In genomic region chr3:143763568-143764162, GRCh38 we compare ENCODE assay signal across 9 cellular contexts.
DNase-seq lines count a peak whose midpoint lies in the region; ATAC-seq, FAIRE-seq and TF ChIP-seq lines count a peak whose summit lies in the region.
"Had no signal": no experiment of that assay in that cellular context is flagged by ENCODE, and none has a peak within 500 bp of the region (broad histone marks: within the 10 kb centered on the region; RNA-seq: fewer than 3 reads in every experiment).

No MANE protein-coding gene starts in this region.

- H3K4me2 ChIP-seq in H9 (ENCODE audit: insufficient read depth, insufficient read length, low read length), result no peak overlapping the region

- no peak overlapping the region for H3K9ac ChIP-seq in H9 (ENCODE audit: extremely low read depth, insufficient read length, low read length)
- no peak overlapping the region for H3K9ac ChIP-seq in kidney (ENCODE audit: low read length in 2 of 2)

- no peak overlapping the region for H2BK12ac ChIP-seq in H9 (ENCODE audit: insufficient read length, low read depth, low read length)

- intact Hi-C loops in kidney (cut with DNase I), result no loop called here

- no peak overlapping the region for H3K56ac ChIP-seq in H9 (ENCODE audit: insufficient read length, low read depth, low read length)

- H2BK120ac ChIP-seq in H9 (ENCODE audit: low read depth, low read length, poor library complexity, severe bottlenecking), result no peak overlapping the region

- no peaks in the 10 kb centered on the region for H3K79me1 ChIP-seq in H9 (ENCODE audit: insufficient read depth, low read depth, low read length, poor library complexity, severe bottlenecking)

- H3K4me3 Mint-ChIP-seq in H9, result no peak overlapping the region

- H2BK5ac ChIP-seq in H9 (ENCODE audit: insufficient read length, low read length), result no peak overlapping the region

- H3K4me3 ChIP-seq in AG10803 (ENCODE audit: low read length) (no peak overlapping the region), kidney (ENCODE audit: low read length in 2 of 2) (no peak overlapping the region), MG63 (no peak overlapping the region)

- TF ChIP-seq CTCF in AG10803 (conservative IDR thresholded peaks at IDR 0.05; ENCODE audit: low read length), result peak; percentile 52
- peak; percentile 68 for TF ChIP-seq CTCF in H9 (conservative IDR thresholded peaks at IDR 0.05)
- TF ChIP-seq CTCF in VCaP (conservative IDR thresholded peaks at IDR 0.05), result peak; percentile 79
- TF ChIP-seq CTCF in kidney (IDR thresholded peaks at IDR 0.05; ENCODE audit: borderline replicate concordance, extremely low read depth, insufficient read depth), result no peak

- no peak overlapping the region for H3T11ph ChIP-seq in H9 (ENCODE audit: low read length)

- no peak overlapping the region for H3K23ac ChIP-seq in H9 (ENCODE audit: insufficient read length, low read depth, low read length)

- H4K91ac ChIP-seq in H9 (ENCODE audit: insufficient read length, low read depth, low read length), result no peak overlapping the region

- no peak overlapping the region for H3K27ac ChIP-seq in H9 (ENCODE audit: insufficient read length, low read depth, low read length)
- H3K27ac ChIP-seq in VCaP, result no peak overlapping the region
- H3K27ac ChIP-seq in kidney (ENCODE audit: low read depth in 2 of 2, low read length in 2 of 2), result no peak overlapping the region

- H3K27me3 ChIP-seq in H9 (ENCODE audit: insufficient read depth, low read length), result no peaks in the 10 kb centered on the region
- no peaks in the 10 kb centered on the region for H3K27me3 ChIP-seq in MG63

- DNase-seq in AG10803 (ENCODE audit: low read depth) (peak; percentile 11), H9 (no peak), kidney (no peak), GM12891 (ENCODE audit: insufficient read length, low spot score) (no peak), MG63 (no peak), NCI-H1092 treated with DMSO at 0.1 percent for 48 hours (lab: John Stamatoyannopoulos, UW) (no peak)
- DNase-seq: activated gamma-delta T cell treated with Interleukin-2 at 50 U/mL for 16 hours had no signal

- no peaks in the 10 kb centered on the region for H3K4me1 Mint-ChIP-seq in H9

- H3K14ac ChIP-seq in H9 (ENCODE audit: insufficient read depth, low read length), result no peak overlapping the region

- H3K4me1 ChIP-seq in H9 (ENCODE audit: insufficient read depth, low read length), result no peaks in the 10 kb centered on the region
- no peaks in the 10 kb centered on the region for H3K4me1 ChIP-seq in kidney (ENCODE audit: control insufficient read depth in 1 of 2, insufficient read depth in 1 of 2, low read depth in 1 of 2, low read length in 2 of 2)

- no peak overlapping the region for H3K18ac ChIP-seq in H9 (ENCODE audit: insufficient read length, low read depth, low read length)

- H3K23me2 ChIP-seq in H9 (ENCODE audit: insufficient read length, low read depth, low read length, poor library complexity, severe bottlenecking), result no peaks in the 10 kb centered on the region

- H4K5ac ChIP-seq in H9 (ENCODE audit: insufficient read length, low read depth, low read length), result no peak overlapping the region

- H2BK15ac ChIP-seq in H9 (ENCODE audit: low read depth, low read length), result no peak overlapping the region

- no peaks in the 10 kb centered on the region for H3K9me3 Mint-ChIP-seq in H9

- H3K36me3 ChIP-seq in kidney (ENCODE audit: control insufficient read depth in 1 of 2, insufficient read depth in 2 of 2, low read length in 2 of 2) (no peaks in the 10 kb centered on the region), MG63 (no peaks in the 10 kb centered on the region)

- H3K27me3 Mint-ChIP-seq in H9 (ENCODE audit: low read depth), result no peaks in the 10 kb centered on the region

- no peak overlapping the region for H3K27ac Mint-ChIP-seq in H9

- H4K20me1 ChIP-seq in H9 (ENCODE audit: control insufficient read depth, insufficient read depth, insufficient read length), result no peaks in the 10 kb centered on the region

- H2AFZ ChIP-seq in H9 (ENCODE audit: low read length), result no peak overlapping the region

- no peak for TF ChIP-seq POLR2A in GM12891 (IDR thresholded peaks at IDR 0.05; ENCODE audit: low read depth, low read length)

- H3K9me3 ChIP-seq in H9 (ENCODE audit: control insufficient read depth, low read depth, low read length), result no peaks in the 10 kb centered on the region
- H3K9me3 ChIP-seq in kidney (ENCODE audit: control insufficient read depth in 1 of 2, low read length in 2 of 2), result no peaks in the 10 kb centered on the region
- no peaks in the 10 kb centered on the region; the same call in 1 of the 2 replicates for H3K9me3 ChIP-seq in MG63

- no peak overlapping the region for H4K8ac ChIP-seq in H9 (replicated peaks; ENCODE audit: insufficient read length, low read depth, low read length)

- no peak overlapping the region for H3K4ac ChIP-seq in H9 (ENCODE audit: low read depth, low read length)

- no peak overlapping the region for H2BK20ac ChIP-seq in H9 (ENCODE audit: low read depth, low read length, poor library complexity, severe bottlenecking)

- H3K36me3 Mint-ChIP-seq in H9 (ENCODE audit: insufficient read depth in 1 of 3, low read depth in 3 of 3), result 0 out of 7 replicates have a peak, but pooled peaks cover 0 to 2% (median 0%) of the 10 kb centered on the region in 3 experiments

- ATAC-seq in HG03571 (IDR thresholded peaks at IDR 0.05; ENCODE audit: unreplicated experiment), result no peak

- no peak overlapping the region for H2AK5ac ChIP-seq in H9 (ENCODE audit: insufficient read length, low read length)

- H3K79me2 ChIP-seq in H9 (ENCODE audit: insufficient read depth, low read length), result no peaks in the 10 kb centered on the region

- FAIRE-seq in kidney (lab: Jason Lieb, UNC), result peak; percentile 59
- FAIRE-seq in GM12891 (lab: Jason Lieb, UNC), result no peak

TF ChIP-seq in GM12891, 5 proteins besides CTCF, POLR2A, EP300 and RAD21:
- no peak for TF ChIP-seq POLR2AphosphoS5 (IDR thresholded peaks at IDR 0.05; ENCODE audit: low read depth, low read length)
- no peak for TF ChIP-seq PAX5 (IDR thresholded peaks at IDR 0.05; ENCODE audit: insufficient read depth, low read length, severe bottlenecking)
- TF ChIP-seq SPI1 (IDR thresholded peaks at IDR 0.05; ENCODE audit: low read depth, low read length), result no peak
- no peak for TF ChIP-seq POU2F2 (IDR thresholded peaks at IDR 0.05; ENCODE audit: low read depth, low read length)
- TF ChIP-seq TAF1 (IDR thresholded peaks at IDR 0.05; ENCODE audit: low read depth, low read length), result no peak
